Comparison of ENCODE assay signal across 7 cellular contexts in genomic region chr1:151371340-151371739, GRCh38. TPM values are rescaled to one million over a fixed set of nuclear protein-coding genes. Genes with fewer than 3 reads are reported as not detected.
DNase-seq lines count a peak whose midpoint lies in the region; ATAC-seq and TF ChIP-seq lines count a peak whose summit lies in the region.

No MANE protein-coding gene starts in this region.

- no peaks in the 10 kb centered on the region for H3K27me3 ChIP-seq in lung (ENCODE audit: control insufficient read depth, insufficient read depth)
- no peaks in the 10 kb centered on the region for H3K27me3 ChIP-seq in upper lobe of right lung

- H3K4me3 Mint-ChIP-seq in central memory CD8-positive, alpha-beta T cell = no peak overlapping the region

- H3K27ac ChIP-seq in lung (ENCODE audit: low read depth in 1 of 2, low read length in 1 of 2) (peak overlapping the region in 1 of 2 donors; percentile 35), upper lobe of right lung (peak overlapping the region; percentile 82)

- TF ChIP-seq CTCF in lung (IDR thresholded peaks at IDR 0.05; ENCODE audit: control extremely low read depth, extremely low read depth) = no peak
- no peak for TF ChIP-seq CTCF in upper lobe of right lung (IDR thresholded peaks at IDR 0.05)

- ATAC-seq in central memory CD8-positive, alpha-beta T cell (replicated peaks; ENCODE audit: extremely low read depth, poor library complexity, severe bottlenecking) = no peak
- ATAC-seq in lung (ENCODE audit: insufficient read depth, low FRiP score) (peak; percentile 63), upper lobe of right lung (peak; percentile 84), GM21515 (IDR thresholded peaks at IDR 0.05; ENCODE audit: unreplicated experiment) (no peak)

- H3K4me1 ChIP-seq in lung (ENCODE audit: control insufficient read depth in 2 of 2, insufficient read depth in 2 of 2, low read length in 2 of 2) = peaks cover 7 to 22% of the 10 kb centered on the region in 2 donors
- peaks cover 31% of the 10 kb centered on the region for H3K4me1 ChIP-seq in upper lobe of right lung

- H3K27me3 Mint-ChIP-seq in central memory CD8-positive, alpha-beta T cell = no peaks in the 10 kb centered on the region

- H3K27ac Mint-ChIP-seq in central memory CD8-positive, alpha-beta T cell (ENCODE audit: low read depth) = peak overlapping the region; percentile 20

- H3K4me3 ChIP-seq in lung = no peak overlapping the region
- H3K4me3 ChIP-seq in upper lobe of right lung = peak overlapping the region; percentile 61

- WGBS in lung, 2 donors = 34 to 62% methylated on average over 5 of the region's 5 CpGs

- H3K36me3 Mint-ChIP-seq in central memory CD8-positive, alpha-beta T cell (ENCODE audit: insufficient read depth) = no peaks in the 10 kb centered on the region

- DNase-seq in NCI-H1105 treated with DMSO at 0.1 percent for 48 hours (lab: John Stamatoyannopoulos, UW) (peak; percentile 46), lung (ENCODE audit: low spot score) (peak; percentile 89), upper lobe of right lung (peak; percentile 90), kidney tubule cell (ENCODE audit: low spot score) (no peak), middle frontal gyrus (ENCODE audit: extremely low spot score, low spot score) (no peak)
- DNase-seq in central memory CD8-positive, alpha-beta T cell (ENCODE audit: low spot score in 2 of 2) = no peak

- intact Hi-C loops in upper lobe of right lung (cut with DNase I) = no loop called here

- no peaks in the 10 kb centered on the region for H3K4me1 Mint-ChIP-seq in central memory CD8-positive, alpha-beta T cell

- H3K9me3 ChIP-seq in lung (ENCODE audit: control insufficient read depth in 2 of 2, insufficient read depth in 1 of 2, low read length in 1 of 2) = no peaks in the 10 kb centered on the region
- H3K9me3 ChIP-seq in upper lobe of right lung = no peaks in the 10 kb centered on the region

- H3K9me3 Mint-ChIP-seq in central memory CD8-positive, alpha-beta T cell = no peaks in the 10 kb centered on the region

- peaks cover 0 to 14% of the 10 kb centered on the region in 2 donors for H3K36me3 ChIP-seq in lung (ENCODE audit: control insufficient read depth in 2 of 2, insufficient read depth in 2 of 2, low read length in 2 of 2)
- H3K36me3 ChIP-seq in upper lobe of right lung = peaks cover 21% of the 10 kb centered on the region

RNA-seq across cellular contexts. Expression of gene SELENBP1, which starts 1.2 kb away (rescaled TPM):
- total RNA-seq in lung (100 to 1,000 TPM; 195 to 282 TPM), upper lobe of right lung (321 TPM)
- polyA plus RNA-seq in lung = 100 to 1,000 TPM in 1 of 2 donors, 10 to 100 TPM in 1; 84.1 to 177 TPM

RNA-seq across cellular contexts. Expression of gene RFX5, which starts 24.3 kb away (rescaled TPM):
- total RNA-seq in lung (10 to 100 TPM; 40.2 to 40.3 TPM), upper lobe of right lung (45.8 TPM)
- 10 to 100 TPM; 16.6 to 29.0 TPM for polyA plus RNA-seq in lung

RNA-seq across cellular contexts. Expression of gene PSMB4, which starts 28.0 kb away (rescaled TPM):
- total RNA-seq in lung (100 to 1,000 TPM; 123 to 247 TPM), upper lobe of right lung (177 TPM)
- polyA plus RNA-seq in lung = 100 to 1,000 TPM; 373 to 452 TPM

RNA-seq across cellular contexts. Expression of gene PI4KB, which starts 44.1 kb away (rescaled TPM):
- 10 to 100 TPM; 48.3 to 65.2 TPM for total RNA-seq in lung
- 10 to 100 TPM; 25.0 to 42.3 TPM for polyA plus RNA-seq in lung
- total RNA-seq in upper lobe of right lung = 65.0 TPM

Comparison
In these comparisons a context has a peak if more than half of its experiments do, and no peak if none do; other contexts are left out.
1. DNase-seq: peak in NCI-H1105 treated with DMSO at 0.1 percent for 48 hours (single experiment), lung (single experiment) and upper lobe of right lung (single experiment); none in central memory CD8-positive, alpha-beta T cell (0 of 2), kidney tubule cell (single experiment) and middle frontal gyrus (single experiment).
2. ATAC-seq: peak in lung (single experiment) and upper lobe of right lung (single experiment); none in central memory CD8-positive, alpha-beta T cell (single experiment) and GM21515 (single experiment).